Comparison of ENCODE assay signal across 18 cellular contexts in the genomic region with DNA sequence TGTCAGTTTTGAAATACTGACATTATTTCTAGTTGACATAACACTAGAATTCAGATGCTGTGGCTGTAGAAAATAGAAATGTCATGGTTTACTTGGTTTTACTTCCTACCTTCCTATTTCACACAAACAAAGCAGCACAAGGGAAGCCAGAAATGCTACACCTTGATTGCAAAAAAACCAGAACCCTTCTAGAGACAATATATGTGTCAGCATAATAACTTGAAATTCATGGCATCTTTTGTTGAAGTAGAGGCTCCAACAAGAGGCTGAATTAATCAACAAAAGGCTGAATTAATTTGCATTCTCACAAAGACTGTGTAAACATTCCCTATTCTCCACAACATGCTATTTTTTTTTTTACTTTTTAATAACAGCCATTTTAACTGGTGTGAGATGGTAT.
"Had no signal": no experiment of that assay in that cellular context is flagged by ENCODE, and none has a peak within 500 bp of the region (broad histone marks: within the 10 kb centered on the region; RNA-seq: fewer than 3 reads in every experiment).

No MANE protein-coding gene starts in this region.

- H3K4me2 ChIP-seq: SK-N-SH had no signal

- H3K27ac ChIP-seq: HL-60, RWPE1 had no signal

- DNase-seq: KBM-7, MV-4-11, NCI-H1048, NCI-H1436, NCI-H187, NCI-H2029, NCI-H2081 treated with DMSO at 0.1 percent for 48 hours, NCI-H2227 treated with DMSO at 0.1 percent for 48 hours, NCI-H524, NCI-H526 treated with DMSO at 0.1 percent for 48 hours, PC-3, SHP77, SK-N-SH, T-helper 1 cell, T-helper 17 cell had no signal

- ATAC-seq: Panc1, PC-3, T-helper 17 cell had no signal
